13 cellular contexts compared by ENCODE assay signal in genomic region chr13:112990783-112991182, GRCh38. TPM values are rescaled to one million over a fixed set of nuclear protein-coding genes. Genes with fewer than 3 reads are reported as not detected.
DNase-seq lines count a peak whose midpoint lies in the region; ATAC-seq, FAIRE-seq and TF ChIP-seq lines count a peak whose summit lies in the region.
"Had no signal": no experiment of that assay in that cellular context is flagged by ENCODE, and none has a peak within 500 bp of the region (broad histone marks: within the 10 kb centered on the region; RNA-seq: fewer than 3 reads in every experiment).

No MANE protein-coding gene starts in this region.

- DNase-seq in DMS53 (lab: John Stamatoyannopoulos, UW), result peak; percentile 95
- peak; percentile 87 to 94 for DNase-seq in NCI-H187 (lab: John Stamatoyannopoulos, UW)
- peak; percentile 82 for DNase-seq in PC-9
- DNase-seq in HepG2 (ENCODE audit: low spot score), result no peak
- DNase-seq in GDM1 (lab: John Stamatoyannopoulos, UW), result no peak
- no peak for DNase-seq in cortex of kidney (lab: John Stamatoyannopoulos, UW)
- DNase-seq in smooth muscle cell (lab: John Stamatoyannopoulos, UW; ENCODE audit: unreplicated experiment), result no peak
- DNase-seq: aorta had no signal

- peak overlapping the region; percentile 25; the same call in 1 of the 2 replicates for H3K4me2 ChIP-seq in PC-9
- no peak overlapping the region for H3K4me2 ChIP-seq in HepG2 (ENCODE audit: low read depth, low read length)
- H3K4me2 ChIP-seq in smooth muscle cell, result no peak overlapping the region

- H2AFZ ChIP-seq in PC-9 (no peak overlapping the region), HepG2 (ENCODE audit: low read length) (no peak overlapping the region), smooth muscle cell (ENCODE audit: low read depth) (no peak overlapping the region)

- WGBS in HepG2 (ENCODE audit: low lambda C conversion rate), result 89% methylated on average over 8 of the region's 8 CpGs
- WGBS in smooth muscle cell (ENCODE audit: low lambda C conversion rate), result 84% methylated on average over 8 of the region's 8 CpGs

- ATAC-seq in HepG2, result no peak
- ATAC-seq in HG02884 (IDR thresholded peaks at IDR 0.05; ENCODE audit: unreplicated experiment), result no peak

- H3K27me3 ChIP-seq in PC-9 (ENCODE audit: insufficient read depth, low read depth), result no peaks in the 10 kb centered on the region
- no peaks in the 10 kb centered on the region for H3K27me3 ChIP-seq in HepG2 (ENCODE audit: control insufficient read depth in 1 of 2, insufficient read depth in 2 of 2, low read length in 2 of 2)
- H3K27me3 ChIP-seq in smooth muscle cell (ENCODE audit: low read depth), result no peaks in the 10 kb centered on the region

- CTCF ChIA-PET in PC-9 (lab: Charles Lee) (interaction anchor here (0.8 kb wide), 1 partner anchor 10 kb away, joined by 3 read pairs; no protein-coding TSS in a partner anchor), HepG2 (lab: Yijun Ruan, JAX; ENCODE audit: low intra/inter-chr PET ratio, low total read pairs) (no interaction called here)

- intact Hi-C loops in PC-9 (cut with micrococcal nuclease; ENCODE audit: unreplicated experiment) (loop anchor here (2.0 kb wide), 1 partner anchor 22 kb away; the partner anchor contains the start of gene MCF2L), HepG2 (cut with micrococcal nuclease; ENCODE audit: unreplicated experiment) (no loop called here)

- in situ Hi-C loops in HepG2 (cut with HindIII; ENCODE audit: extremely low pct_ligation_motif_present, low pct_unique_long_range_greater_than_20kb), result no loop called here

- H3K4me3 ChIP-seq in PC-9, result no peak overlapping the region
- H3K4me3 ChIP-seq in HepG2 (replicated peaks in 1 of 3; ENCODE audit: insufficient read depth in 1 of 3, low read depth in 2 of 3, low read length in 3 of 3), result no peak overlapping the region
- H3K4me3 ChIP-seq in smooth muscle cell, result no peak overlapping the region
- H3K4me3 ChIP-seq: thoracic aorta had no signal

- no peaks in the 10 kb centered on the region for H3K9me2 ChIP-seq in PC-9 (ENCODE audit: insufficient read depth)

- H3K27ac ChIP-seq in PC-9 (no peak overlapping the region), HepG2 (ENCODE audit: extremely low read length, insufficient read depth, low read length) (no peak overlapping the region), smooth muscle cell (ENCODE audit: low read depth) (no peak overlapping the region)
- H3K27ac ChIP-seq: thoracic aorta had no signal

- H3K4me1 ChIP-seq in PC-9 (replicated peaks; ENCODE audit: insufficient read depth), result peaks cover 11% of the 10 kb centered on the region; the same call in 1 of the 2 replicates
- H3K4me1 ChIP-seq in HepG2 (ENCODE audit: insufficient read depth, low read length), result peaks cover 20% of the 10 kb centered on the region
- no peaks in the 10 kb centered on the region for H3K4me1 ChIP-seq in smooth muscle cell (ENCODE audit: low read depth)

- TF ChIP-seq POLR2A in HepG2 (IDR thresholded peaks at IDR 0.05; ENCODE audit: insufficient read depth in 1 of 2, low read depth in 2 of 2, low read length in 2 of 2), result no peak

- TF ChIP-seq CTCF in PC-9 (conservative IDR thresholded peaks at IDR 0.05) (no peak), HepG2 (CRISPR knock-in tag; IDR thresholded peaks at IDR 0.05) (no peak), smooth muscle cell (IDR thresholded peaks at IDR 0.05; ENCODE audit: borderline replicate concordance, insufficient read depth, poor library complexity, severe bottlenecking) (no peak)

- no peaks in the 10 kb centered on the region for H3K36me3 ChIP-seq in PC-9 (ENCODE audit: low read depth)
- peaks cover 2 to 12% of the 10 kb centered on the region in 2 experiments; a peak in 3 of 5 replicates for H3K36me3 ChIP-seq in HepG2 (replicated peaks in 1 of 2; ENCODE audit: control insufficient read depth in 1 of 2, insufficient read depth in 2 of 2, low read length in 2 of 2)
- no peaks in the 10 kb centered on the region for H3K36me3 ChIP-seq in smooth muscle cell (ENCODE audit: low read depth)
- H3K36me3 ChIP-seq: thoracic aorta had no signal

- no peak for TF ChIP-seq RAD21 in HepG2 (CRISPR knock-in tag; IDR thresholded peaks at IDR 0.05)

- H3K79me2 ChIP-seq in PC-9 (ENCODE audit: low read depth) (no peaks in the 10 kb centered on the region), HepG2 (ENCODE audit: insufficient read depth, low read length) (peaks cover 15% of the 10 kb centered on the region), smooth muscle cell (ENCODE audit: low read depth) (no peaks in the 10 kb centered on the region)

- H3K9me3 ChIP-seq in PC-9 (ENCODE audit: insufficient read depth, low read depth), result no peaks in the 10 kb centered on the region
- H3K9me3 ChIP-seq in HepG2 (ENCODE audit: low read length), result no peaks in the 10 kb centered on the region
- no peaks in the 10 kb centered on the region for H3K9me3 ChIP-seq in smooth muscle cell (replicated peaks; ENCODE audit: low read depth)
- H3K9me3 ChIP-seq: thoracic aorta had no signal

- H3F3A ChIP-seq in PC-9 (ENCODE audit: insufficient read depth, low read depth) (peaks cover 8% of the 10 kb centered on the region; the same call in 1 of the 2 replicates), smooth muscle cell (ENCODE audit: low read depth) (no peaks in the 10 kb centered on the region)

- BruUV-seq in PC-9 (replicated peaks; lab: Mats Ljungman, UMichigan) (no TSS peak), HepG2 (replicated peaks; lab: Mats Ljungman, UMichigan) (no TSS peak)

- H3K9ac ChIP-seq in HepG2 (ENCODE audit: insufficient read depth, low read depth, low read length), result no peak overlapping the region
- H3K9ac ChIP-seq in smooth muscle cell (ENCODE audit: low read depth), result no peak overlapping the region

- TF ChIP-seq EP300 in HepG2 (IDR thresholded peaks at IDR 0.05; ENCODE audit: low read depth in 2 of 2, low read length in 2 of 2) (no peak), HepG2 (CRISPR knock-in tag; IDR thresholded peaks at IDR 0.05; ENCODE audit: borderline replicate concordance) (no peak)

- POLR2A ChIA-PET in PC-9 (lab: Charles Lee; ENCODE audit: unreplicated experiment) (interaction anchor here (0.6 kb wide), 2 partner anchors 10 to 21 kb away, joined by 3 to 8 read pairs; no protein-coding TSS in a partner anchor), HepG2 (lab: Yijun Ruan, JAX) (no interaction called here)

- H4K20me1 ChIP-seq in PC-9 (ENCODE audit: insufficient read depth) (no peaks in the 10 kb centered on the region), HepG2 (ENCODE audit: insufficient read depth, low read length) (peaks cover 3% of the 10 kb centered on the region; the same call in 1 of the 2 replicates), smooth muscle cell (ENCODE audit: low read depth) (no peaks in the 10 kb centered on the region)

- FAIRE-seq in HepG2 (lab: Jason Lieb, UNC), result no peak
- FAIRE-seq: endometrium, G401.6, TTC549 had no signal

TF ChIP-seq in HepG2, 621 proteins besides CTCF, POLR2A, EP300 and RAD21 (continues in another document):
- no peak for TF ChIP-seq HMGA1 (CRISPR knock-in tag; conservative IDR thresholded peaks at IDR 0.05)

RNA-seq across cellular contexts. Expression of gene MCF2L, which starts 21.8 kb away (rescaled TPM):
- total RNA-seq in PC-9 (2021) (21.7 and 28.2 TPM in 2 replicates), HepG2 (2016; rRNA removed; fragmentation: Illumina TruSeq; extraction: Trizol) (13.7 and 19.4 TPM in 2 replicates), smooth muscle cell (3.8 and 7.6 TPM in 2 replicates)
- total RNA-seq in HepG2 (2016; cell fraction: cytosol; rRNA removed; fragmentation: Illumina TruSeq; extraction: Trizol; ENCODE audit: low read depth), result 2.3 and 3.4 TPM in 2 replicates
- total RNA-seq in HepG2 (2016; cell fraction: insoluble cytoplasmic fraction; rRNA removed; fragmentation: Illumina TruSeq; extraction: Trizol), result 10.9 and 20.3 TPM in 2 replicates
- total RNA-seq in HepG2 (2016; cell fraction: membrane; rRNA removed; fragmentation: Illumina TruSeq; extraction: Trizol), result 5.5 and 5.6 TPM in 2 replicates
- total RNA-seq in HepG2 (2016; cell fraction: nucleus; rRNA removed; fragmentation: Illumina TruSeq; extraction: Trizol), result 24.6 and 25.3 TPM in 2 replicates
- polyA plus RNA-seq in HepG2 (2011; rRNA removed) (28.4 and 33.6 TPM in 2 replicates), smooth muscle cell (0.54 and 5.5 TPM in 2 replicates)
- 13.6 and 15.2 TPM in 2 replicates for polyA plus RNA-seq in HepG2 (2011; cell fraction: cytosol; rRNA removed)
- polyA plus RNA-seq in HepG2 (2011; cell fraction: nucleus; rRNA removed), result 196 and 262 TPM in 2 replicates
- polyA plus RNA-seq in HepG2 (2012), result 26.3 and 28.9 TPM in 2 replicates
- 1.1 and 1.3 TPM in 2 replicates for polyA plus RNA-seq in HepG2 (2016; cell fraction: cytosol; fragmentation: Illumina TruSeq; extraction: Trizol; ENCODE audit: low read depth)
- polyA plus RNA-seq in HepG2 (2016; cell fraction: insoluble cytoplasmic fraction; fragmentation: Illumina TruSeq; extraction: Trizol; ENCODE audit: low read depth), result 10.3 and 10.5 TPM in 2 replicates
- polyA plus RNA-seq in HepG2 (2016; cell fraction: membrane; fragmentation: Illumina TruSeq; extraction: Trizol; ENCODE audit: low read depth), result 1.6 and 2.4 TPM in 2 replicates
- polyA plus RNA-seq in HepG2 (2016; cell fraction: nucleus; fragmentation: Illumina TruSeq; extraction: Trizol; ENCODE audit: insufficient read depth, low read depth), result 57.7 and 66.1 TPM in 2 replicates
- polyA minus RNA-seq in HepG2 (2011; rRNA and poly(A)+ RNA removed; ENCODE audit: low replicate concordance), result 39.0 and 75.0 TPM in 2 replicates
- 16.7 and 21.1 TPM in 2 replicates for polyA minus RNA-seq in HepG2 (2011; cell fraction: cytosol; rRNA and poly(A)+ RNA removed)
- polyA minus RNA-seq in HepG2 (2011; cell fraction: nucleus; rRNA and poly(A)+ RNA removed), result 89.5 and 90.6 TPM in 2 replicates

Comparison
In these comparisons a context has a peak if more than half of its experiments do, and no peak if none do; other contexts are left out.
1. DNase-seq: peak in DMS53 (single experiment), NCI-H187 (2 of 2) and PC-9 (2 of 2); none in HepG2 (single experiment), GDM1 (single experiment), cortex of kidney (single experiment) and smooth muscle cell (single experiment).